Comparison of ENCODE assay signal across 8 cellular contexts in genomic region chr9:95268681-95269080, GRCh38. TPM values are rescaled to one million over a fixed set of nuclear protein-coding genes. Genes with fewer than 3 reads are reported as not detected.
DNase-seq lines count a peak whose midpoint lies in the region; ATAC-seq and TF ChIP-seq lines count a peak whose summit lies in the region.

No MANE protein-coding gene starts in this region.

- TF ChIP-seq CTCF in GM12864 (IDR thresholded peaks at IDR 0.05; ENCODE audit: low read depth, low read length, missing control alignments) (peak; percentile 41), ovary (IDR thresholded peaks at IDR 0.05) (no peak)

- no peak for TF ChIP-seq POLR2A in ovary (IDR thresholded peaks at IDR 0.05)

- no peaks in the 10 kb centered on the region for H3K36me3 ChIP-seq in ovary

- H3K27me3 ChIP-seq in ovary: no peaks in the 10 kb centered on the region

- no peaks in the 10 kb centered on the region for H3K9me3 ChIP-seq in ovary

- ATAC-seq in HG02678 (IDR thresholded peaks at IDR 0.05; ENCODE audit: unreplicated experiment): no peak

- intact Hi-C loops in ovary (cut with DNase I): no loop called here

- no peak for TF ChIP-seq EP300 in ovary (IDR thresholded peaks at IDR 0.05)

- WGBS in ovary, 3 donors: 21 to 39% (median 28%) methylated on average over 2 of the region's 2 CpGs

- H3K4me1 ChIP-seq in ovary (ENCODE audit: insufficient read depth): no peaks in the 10 kb centered on the region

- no peak overlapping the region for H3K4me3 ChIP-seq in GM12864 (ENCODE audit: low read depth, low read length)
- no peak overlapping the region for H3K4me3 ChIP-seq in ovary

- peak; percentile 12 for DNase-seq in GM12864 (ENCODE audit: low read depth)
- DNase-seq in NCI-H1092 treated with DMSO at 0.1 percent for 48 hours (lab: John Stamatoyannopoulos, UW): peak; percentile 81
- DNase-seq in UCSD-AML1 (lab: John Stamatoyannopoulos, UW; ENCODE audit: unreplicated experiment): peak; percentile 17
- DNase-seq in hippocampal formation (lab: John Stamatoyannopoulos, UW): peak; percentile 2 to 4
- DNase-seq in ovary: no peak
- DNase-seq in activated T-cell treated with anti-CD3 and anti-CD28 coated beads for 4 hours: no peak
- no peak for DNase-seq in activated CD8-positive, alpha-beta memory T cell treated with anti-CD3 and anti-CD28 coated beads, Interleukin-2, amount 50 U/mL, for 48 hours

- H3K27ac ChIP-seq in ovary: no peak overlapping the region

RNA-seq across cellular contexts. Expression of gene FANCC, which starts 48.8 kb away (rescaled TPM):
- total RNA-seq in ovary: 1 to 10 TPM; 2.9 to 7.5 (median 4.9) TPM
- 1 to 10 TPM; 3.1 to 5.7 TPM for polyA plus RNA-seq in ovary

Comparison
In these comparisons a context has a peak if more than half of its experiments do, and no peak if none do; other contexts are left out.
1. DNase-seq: peak in GM12864 (single experiment), NCI-H1092 treated with DMSO at 0.1 percent for 48 hours (single experiment), UCSD-AML1 (single experiment) and hippocampal formation (2 of 2); none in ovary (0 of 5), activated T-cell treated with anti-CD3 and anti-CD28 coated beads for 4 hours (single experiment) and activated CD8-positive, alpha-beta memory T cell treated with anti-CD3 and anti-CD28 coated beads, Interleukin-2, amount 50 U/mL, for 48 hours (single experiment).